ENCODE assay signal across 28 cellular contexts in the genomic region with DNA sequence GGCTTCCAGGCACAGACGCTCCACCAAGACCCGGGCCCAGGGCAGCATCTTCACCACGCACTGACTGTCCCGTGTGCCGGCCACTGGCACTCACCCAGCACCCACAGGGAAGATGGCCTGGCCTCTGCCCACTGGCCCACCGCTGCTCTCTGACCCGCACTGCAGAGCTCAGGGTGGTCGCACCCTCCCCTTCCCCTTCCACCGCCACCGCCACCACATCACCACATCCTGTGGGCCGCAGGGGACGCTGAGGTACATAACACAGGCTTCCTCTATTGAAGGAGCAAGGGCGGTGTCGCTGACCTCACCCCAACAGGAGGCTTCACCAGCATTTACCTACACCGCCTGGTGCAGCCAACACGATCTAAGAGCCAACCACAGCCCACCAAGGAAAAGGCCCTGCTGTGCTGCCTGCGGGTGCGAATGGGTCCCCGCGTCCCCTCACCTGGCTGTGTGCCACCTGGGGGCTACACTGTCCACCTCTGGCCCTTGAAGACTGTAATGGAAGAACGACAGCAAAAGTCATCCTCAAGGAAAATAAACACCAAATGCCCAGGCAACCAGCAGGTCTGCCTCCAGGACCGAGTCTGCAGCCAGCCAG.
DNase-seq lines count a peak whose midpoint lies in the region; ATAC-seq and TF ChIP-seq lines count a peak whose summit lies in the region.
"Had no signal": no experiment of that assay in that cellular context is flagged by ENCODE, and none has a peak within 500 bp of the region (broad histone marks: within the 10 kb centered on the region; RNA-seq: fewer than 3 reads in every experiment).

No MANE protein-coding gene starts in this region.

- no peaks in the 10 kb centered on the region for H3K36me3 Mint-ChIP-seq in activated CD8-positive, alpha-beta memory T cell treated with anti-CD3 and anti-CD28 coated beads, Interleukin-2, amount 10 ng/mL, durations not matched to agents 7 days and 5 days
- H3K36me3 Mint-ChIP-seq in brain, result peaks cover 10% of the 10 kb centered on the region
- H3K36me3 Mint-ChIP-seq in natural killer cell, result peaks cover 10% of the 10 kb centered on the region
- peaks cover 8 to 22% of the 10 kb centered on the region in 2 donors for H3K36me3 Mint-ChIP-seq in stimulated activated naive B cell treated with anti-CD40 and anti-IgM and Interleukin-4, amounts not matched to agents 10 μg/mL and 1 μg/mL and 100 μg/mL, for 72 hours

- peaks cover 11% of the 10 kb centered on the region for H3K4me1 Mint-ChIP-seq in activated CD8-positive, alpha-beta memory T cell treated with anti-CD3 and anti-CD28 coated beads, Interleukin-2, amount 10 ng/mL, durations not matched to agents 7 days and 5 days
- H3K4me1 Mint-ChIP-seq in brain (peaks cover 15% of the 10 kb centered on the region), natural killer cell (peaks cover 32 to 35% of the 10 kb centered on the region in 2 donors)
- peaks cover 0 to 5% of the 10 kb centered on the region in 2 donors for H3K4me1 Mint-ChIP-seq in stimulated activated naive B cell treated with anti-CD40 and anti-IgM and Interleukin-4, amounts not matched to agents 10 μg/mL and 1 μg/mL and 100 μg/mL, for 72 hours
- H3K4me1 Mint-ChIP-seq: stimulated activated memory B cell treated with anti-CD40 and anti-IgM and Interleukin-4, amounts not matched to agents 10 μg/mL and 1 μg/mL and 100 μg/mL, for 72 hours had no signal

- CTCF ChIA-PET in activated CD8-positive, alpha-beta memory T cell treated with anti-CD3 and anti-CD28 coated beads, Interleukin-2, amount 10 ng/mL, durations not matched to agents 7 days and 5 days (lab: Charles Lee), result no interaction called here

- H3K27ac Mint-ChIP-seq in activated CD8-positive, alpha-beta memory T cell treated with anti-CD3 and anti-CD28 coated beads, Interleukin-2, amount 10 ng/mL, durations not matched to agents 7 days and 5 days, result no peak overlapping the region
- H3K27ac Mint-ChIP-seq in brain (peak overlapping the region in 3 of 5 experiments; percentile 8 to 74 (median 41)), natural killer cell (peak overlapping the region in 1 of 2 donors; percentile 54)
- H3K27ac Mint-ChIP-seq in stimulated activated naive B cell treated with anti-CD40 and anti-IgM and Interleukin-4, amounts not matched to agents 10 μg/mL and 1 μg/mL and 100 μg/mL, for 72 hours, result peak overlapping the region; percentile 9
- H3K27ac Mint-ChIP-seq: activated naive CD8-positive, alpha-beta T cell; activated T-helper 2 cell treated with anti-CD3 and anti-CD28 coated beads, Interferon-gamma antibody, Interleukin-2, Interleukin-4, amounts not matched to agents 10 μg/mL and 5 μg/mL and 100 μg/mL, durations not matched to agents 14 hours and 24 hours and 36 hours; CD4-positive, CD25-positive, alpha-beta regulatory T cell; stimulated activated memory B cell treated with anti-CD40 and anti-IgM and Interleukin-4, amounts not matched to agents 10 μg/mL and 1 μg/mL and 100 μg/mL, for 72 hours; T-cell had no signal

- no peak for TF ChIP-seq CTCF in brain (conservative IDR thresholded peaks at IDR 0.05)
- no peak for TF ChIP-seq CTCF in natural killer cell (IDR thresholded peaks at IDR 0.05)

- no peak for DNase-seq in activated CD8-positive, alpha-beta memory T cell treated with anti-CD3 and anti-CD28 coated beads, Interleukin-2, amount 10 ng/mL, durations not matched to agents 7 days and 5 days
- DNase-seq in activated CD8-positive, alpha-beta memory T cell treated with anti-CD3 and anti-CD28 coated beads, Interleukin-2, amount 50 U/mL, for 4 hours, result no peak
- DNase-seq in natural killer cell (no peak), NCI-H2227 (lab: John Stamatoyannopoulos, UW; ENCODE audit: unreplicated experiment) (no peak)
- DNase-seq in stimulated activated naive B cell treated with anti-CD40 and anti-IgM and Interleukin-4, amounts not matched to agents 10 μg/mL and 1 μg/mL and 100 μg/mL, for 72 hours, result no peak
- DNase-seq: activated CD4-positive, alpha-beta T cell treated with anti-CD3 and anti-CD28 coated beads, Interleukin-2, amount 50 U/mL, for 4 hours; caudate nucleus; CD4-positive, CD25-positive, alpha-beta regulatory T cell; dermis blood vessel endothelial cell; hypothalamus; KG1; left ventricle myocardium superior; MG63; midbrain; NCI-H1417; NCI-H2029 treated with DMSO at 0.1 percent for 48 hours; NCI-H2227 treated with DMSO at 0.1 percent for 48 hours; NCI-H69; stimulated activated CD4-positive, alpha-beta T cell treated with anti-CD3 and anti-CD28 coated beads, Interleukin-4, amount 100 ng/mL, for 24 hours; T-cell had no signal

- intact Hi-C loops in natural killer cell (cut with micrococcal nuclease), result no loop called here

- no peaks in the 10 kb centered on the region for H3K27me3 Mint-ChIP-seq in activated CD8-positive, alpha-beta memory T cell treated with anti-CD3 and anti-CD28 coated beads, Interleukin-2, amount 10 ng/mL, durations not matched to agents 7 days and 5 days
- no peaks in the 10 kb centered on the region for H3K27me3 Mint-ChIP-seq in brain
- no peaks in the 10 kb centered on the region for H3K27me3 Mint-ChIP-seq in natural killer cell (ENCODE audit: low read depth in 2 of 2)
- no peaks in the 10 kb centered on the region for H3K27me3 Mint-ChIP-seq in stimulated activated naive B cell treated with anti-CD40 and anti-IgM and Interleukin-4, amounts not matched to agents 10 μg/mL and 1 μg/mL and 100 μg/mL, for 72 hours
- H3K27me3 Mint-ChIP-seq: activated naive CD8-positive, alpha-beta T cell; CD4-positive, CD25-positive, alpha-beta regulatory T cell; naive thymus-derived CD8-positive, alpha-beta T cell; stimulated activated memory B cell treated with anti-CD40 and anti-IgM and Interleukin-4, amounts not matched to agents 10 μg/mL and 1 μg/mL and 100 μg/mL, for 72 hours; T-cell had no signal

- H3K4me3 Mint-ChIP-seq in activated CD8-positive, alpha-beta memory T cell treated with anti-CD3 and anti-CD28 coated beads, Interleukin-2, amount 10 ng/mL, durations not matched to agents 7 days and 5 days, result no peak overlapping the region
- H3K4me3 Mint-ChIP-seq in brain, result no peak overlapping the region
- H3K4me3 Mint-ChIP-seq in natural killer cell, result peak overlapping the region; percentile 31
- H3K4me3 Mint-ChIP-seq in stimulated activated naive B cell treated with anti-CD40 and anti-IgM and Interleukin-4, amounts not matched to agents 10 μg/mL and 1 μg/mL and 100 μg/mL, for 72 hours, result no peak overlapping the region
- H3K4me3 Mint-ChIP-seq: activated naive CD8-positive, alpha-beta T cell; CD4-positive, CD25-positive, alpha-beta regulatory T cell; stimulated activated memory B cell treated with anti-CD40 and anti-IgM and Interleukin-4, amounts not matched to agents 10 μg/mL and 1 μg/mL and 100 μg/mL, for 72 hours; T-cell had no signal

- no peaks in the 10 kb centered on the region for H3K9me3 Mint-ChIP-seq in activated CD8-positive, alpha-beta memory T cell treated with anti-CD3 and anti-CD28 coated beads, Interleukin-2, amount 10 ng/mL, durations not matched to agents 7 days and 5 days (ENCODE audit: low read depth)
- H3K9me3 Mint-ChIP-seq in brain, result peaks cover 0 to 5% (median 0%) of the 10 kb centered on the region in 5 experiments
- H3K9me3 Mint-ChIP-seq in natural killer cell, result no peaks in the 10 kb centered on the region
- no peaks in the 10 kb centered on the region for H3K9me3 Mint-ChIP-seq in stimulated activated naive B cell treated with anti-CD40 and anti-IgM and Interleukin-4, amounts not matched to agents 10 μg/mL and 1 μg/mL and 100 μg/mL, for 72 hours
- H3K9me3 Mint-ChIP-seq: activated T-helper 2 cell treated with anti-CD3 and anti-CD28 coated beads, Interferon-gamma antibody, Interleukin-2, Interleukin-4, amounts not matched to agents 10 μg/mL and 5 μg/mL and 100 μg/mL, durations not matched to agents 14 hours and 24 hours and 36 hours; naive thymus-derived CD8-positive, alpha-beta T cell; T-cell had no signal

- peak; percentile 39 for ATAC-seq in activated CD8-positive, alpha-beta memory T cell treated with anti-CD3 and anti-CD28 coated beads, Interleukin-2, amount 10 ng/mL, durations not matched to agents 7 days and 5 days
- ATAC-seq in natural killer cell (peak in 1 of 3 donors; percentile 39), GM19328 (IDR thresholded peaks at IDR 0.05; ENCODE audit: unreplicated experiment) (no peak), GM19023 (IDR thresholded peaks at IDR 0.05; ENCODE audit: unreplicated experiment) (no peak)
- ATAC-seq in stimulated activated naive B cell treated with anti-CD40 and anti-IgM and Interleukin-4, amounts not matched to agents 10 μg/mL and 1 μg/mL and 100 μg/mL, for 72 hours (replicated peaks), result peak in 1 of 2 donors; percentile 7
- ATAC-seq: gastroesophageal sphincter; left ventricle myocardium superior; naive thymus-derived CD8-positive, alpha-beta T cell; stimulated activated memory B cell treated with anti-CD40 and anti-IgM and Interleukin-4, amounts not matched to agents 10 μg/mL and 1 μg/mL and 100 μg/mL, for 72 hours; T-cell had no signal
